ENCODE assay signal across 27 cellular contexts in the genomic region with DNA sequence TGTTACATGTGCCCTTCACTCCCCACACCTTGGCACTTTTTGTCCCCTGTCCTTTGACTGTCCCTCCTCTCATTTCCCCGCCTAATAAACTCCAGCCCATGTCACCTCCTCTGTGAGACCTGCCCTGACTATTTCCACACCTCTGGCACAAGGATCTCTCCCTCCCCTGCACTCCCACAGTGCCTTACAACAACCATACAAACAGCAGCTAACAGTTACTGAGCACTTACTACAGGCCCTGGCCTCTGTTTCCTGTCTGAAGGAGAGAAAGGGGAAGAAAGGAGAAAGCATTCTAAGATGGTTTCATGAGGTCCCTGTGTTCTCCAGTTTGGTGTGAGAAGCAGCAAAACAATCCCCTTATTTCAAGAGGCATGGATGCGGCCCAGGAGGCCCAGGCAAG. TPM values are rescaled to one million over a fixed set of nuclear protein-coding genes. Genes with fewer than 3 reads are reported as not detected.
DNase-seq lines count a peak whose midpoint lies in the region; TF ChIP-seq lines count a peak whose summit lies in the region.
"Had no signal": no experiment of that assay in that cellular context is flagged by ENCODE, and none has a peak within 500 bp of the region (broad histone marks: within the 10 kb centered on the region; RNA-seq: fewer than 3 reads in every experiment).

No MANE protein-coding gene starts in this region.

- H3K4me1 Mint-ChIP-seq in progenitor cell of endocrine pancreas (ENCODE audit: low read depth): no peaks in the 10 kb centered on the region
- H3K4me1 Mint-ChIP-seq: activated naive CD8-positive, alpha-beta T cell treated with anti-CD3 and anti-CD28 coated beads, Interleukin-2, amount 50 U/mL, for 24 hours; CD4-positive, alpha-beta memory T cell had no signal

- TF ChIP-seq CTCF in NB4 (IDR thresholded peaks at IDR 0.05; ENCODE audit: low read depth, low read length) (no peak), progenitor cell of endocrine pancreas (IDR thresholded peaks at IDR 0.05; ENCODE audit: unreplicated experiment) (no peak)

- no peak overlapping the region for H3K4me3 ChIP-seq in NB4 (ENCODE audit: low read depth, low read length)
- H3K4me3 ChIP-seq: lung, suprapubic skin had no signal

- peaks cover 23% of the 10 kb centered on the region for H3K27me3 Mint-ChIP-seq in progenitor cell of endocrine pancreas

- H3K27ac Mint-ChIP-seq in progenitor cell of endocrine pancreas: peak overlapping the region; percentile 40
- H3K27ac Mint-ChIP-seq: activated CD8-positive, alpha-beta T cell treated with anti-CD3 and anti-CD28 coated beads, Interleukin-2, amount 10 ng/mL, durations not matched to agents 7 days and 5 days; activated naive CD8-positive, alpha-beta T cell treated with anti-CD3 and anti-CD28 coated beads, Interleukin-2, amount 50 U/mL, for 24 hours; CD4-positive, alpha-beta memory T cell; T-helper 2 cell treated with Interferon-gamma antibody and Interleukin-4, amounts not matched to agents 5 μg/mL and 100 μg/mL, for 36 hours had no signal

- no peaks in the 10 kb centered on the region for H3K36me3 Mint-ChIP-seq in progenitor cell of endocrine pancreas (ENCODE audit: insufficient read depth)
- H3K36me3 Mint-ChIP-seq: CD4-positive, alpha-beta memory T cell had no signal

- no peaks in the 10 kb centered on the region for H3K9me3 Mint-ChIP-seq in progenitor cell of endocrine pancreas (ENCODE audit: low read depth)
- H3K9me3 Mint-ChIP-seq: activated naive CD8-positive, alpha-beta T cell treated with anti-CD3 and anti-CD28 coated beads, Interleukin-2, amount 50 U/mL, for 24 hours; CD4-positive, alpha-beta memory T cell; T-helper 2 cell treated with Interferon-gamma antibody and Interleukin-4, amounts not matched to agents 5 μg/mL and 100 μg/mL, for 36 hours had no signal

- DNase-seq in GDM1 (lab: John Stamatoyannopoulos, UW): peak; percentile 52
- peak; percentile 86 for DNase-seq in NB4 (ENCODE audit: low read depth)
- DNase-seq in UCSD-AML1 (lab: John Stamatoyannopoulos, UW; ENCODE audit: unreplicated experiment): peak; percentile 37
- no peak for DNase-seq in progenitor cell of endocrine pancreas (ENCODE audit: low spot score, unreplicated experiment)
- DNase-seq in activated naive CD4-positive, alpha-beta T cell treated with anti-CD3 and anti-CD28 coated beads, Interleukin-2, amount 50 U/mL, for 16 hours: no peak
- no peak for DNase-seq in T-helper 1 cell
- no peak for DNase-seq in AG20443 (ENCODE audit: low spot score)
- DNase-seq: activated CD4-positive, alpha-beta T cell treated with anti-CD3 and anti-CD28 coated beads for 1 hour; activated CD8-positive, alpha-beta T cell treated with anti-CD3 and anti-CD28 coated beads, Interleukin-2, amount 10 ng/mL, durations not matched to agents 7 days and 5 days; activated effector memory CD4-positive, alpha-beta T cell treated with Interleukin-2 at 50 U/mL for 16 hours; activated naive CD8-positive, alpha-beta T cell treated with anti-CD3 and anti-CD28 coated beads, Interleukin-2, amount 50 U/mL, for 24 hours; activated T-cell treated with anti-CD3 and anti-CD28 coated beads for 4 hours; CD4-positive, alpha-beta memory T cell; EL; HCEC 1CT; head of caudate nucleus; NCI-H1436; NCI-H2107; NCI-H510A; small intestine; stimulated activated CD4-positive, alpha-beta T cell treated with anti-CD3 and anti-CD28 coated beads, Interleukin-2, amount 100 ng/mL, for 24 hours had no signal

- H3K4me3 Mint-ChIP-seq in progenitor cell of endocrine pancreas (ENCODE audit: low read depth): no peak overlapping the region
- H3K4me3 Mint-ChIP-seq: activated CD8-positive, alpha-beta T cell treated with anti-CD3 and anti-CD28 coated beads, Interleukin-2, amount 10 ng/mL, durations not matched to agents 7 days and 5 days; activated naive CD8-positive, alpha-beta T cell treated with anti-CD3 and anti-CD28 coated beads, Interleukin-2, amount 50 U/mL, for 24 hours; CD4-positive, alpha-beta memory T cell; T-helper 2 cell treated with Interferon-gamma antibody and Interleukin-4, amounts not matched to agents 5 μg/mL and 100 μg/mL, for 36 hours had no signal

- no peak for TF ChIP-seq POLR2A in NB4 (IDR thresholded peaks at IDR 0.05; ENCODE audit: extremely low read depth, insufficient read length)

RNA-seq across cellular contexts. Expression of a gene that starts 20.0 kb away (rescaled TPM):
- total RNA-seq in progenitor cell of endocrine pancreas: 0.24 and 0.36 TPM in 2 replicates
- total RNA-seq: activated CD8-positive, alpha-beta T cell treated with anti-CD3 and anti-CD28 coated beads, Interleukin-2, amount 10 ng/mL, durations not matched to agents 7 days and 5 days; CD4-positive, alpha-beta memory T cell; HepG2; kidney epithelial cell; RPMI7951; suprapubic skin had no signal

Comparison
In these comparisons a context has a peak if more than half of its experiments do, and no peak if none do; other contexts are left out.
1. DNase-seq: peak in GDM1 (single experiment), NB4 (single experiment) and UCSD-AML1 (single experiment); none in progenitor cell of endocrine pancreas (single experiment), activated naive CD4-positive, alpha-beta T cell treated with anti-CD3 and anti-CD28 coated beads, Interleukin-2, amount 50 U/mL, for 16 hours (single experiment), T-helper 1 cell (0 of 5) and AG20443 (single experiment).